Comparison of ENCODE assay signal across 18 cellular contexts in the genomic region with DNA sequence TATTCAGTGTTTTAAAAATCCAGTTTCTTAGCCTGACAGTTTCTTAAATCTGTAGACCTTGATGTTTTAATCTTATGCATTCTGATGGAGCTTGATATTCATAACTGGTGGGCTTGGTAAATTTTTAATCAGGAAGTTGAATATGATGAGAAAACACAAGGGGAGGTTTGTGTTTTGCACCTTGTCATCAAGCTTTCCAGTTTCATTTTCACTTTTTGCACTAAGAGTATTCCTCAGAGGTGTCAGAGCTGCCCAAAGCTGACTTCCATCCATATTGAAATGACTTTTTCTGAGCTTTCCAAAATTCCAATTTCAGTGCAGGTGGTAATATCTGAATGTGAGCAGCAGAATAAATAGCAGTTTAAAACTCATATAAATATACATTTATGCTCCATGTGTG.
"Had no signal": no experiment of that assay in that cellular context is flagged by ENCODE, and none has a peak within 500 bp of the region (broad histone marks: within the 10 kb centered on the region; RNA-seq: fewer than 3 reads in every experiment).

No MANE protein-coding gene starts in this region.

- H3K4me1 Mint-ChIP-seq: activated naive CD8-positive, alpha-beta T cell treated with anti-CD3 and anti-CD28 coated beads, Interleukin-2, amount 50 U/mL, for 24 hours; activated T-helper 17 cell treated with anti-CD3 and anti-CD28 coated beads, Interleukin-2, amount 50 U/mL, for 72 hours; stimulated activated memory B cell treated with anti-CD40 and anti-IgM and Interleukin-4, amounts not matched to agents 10 μg/mL and 1 μg/mL and 100 μg/mL, for 72 hours had no signal

- DNase-seq: activated CD4-positive, CD25-positive, alpha-beta regulatory T cell treated with anti-CD3 and anti-CD28 coated beads, Interleukin-2, amount 50 U/mL, for 72 hours; activated naive CD4-positive, alpha-beta T cell treated with Interleukin-2 at 50 U/mL for 16 hours; activated naive CD8-positive, alpha-beta T cell treated with anti-CD3 and anti-CD28 coated beads, Interleukin-2, amount 50 U/mL, for 24 hours; activated T-cell treated with anti-CD3 and anti-CD28 coated beads for 4 hours; aorta; cerebellar nuclear complex; effector memory CD4-positive, alpha-beta T cell; foreskin keratinocyte; glutamatergic neuron; left colon; naive thymus-derived CD4-positive, alpha-beta T cell; posterior cingulate gyrus; retina; stimulated activated CD4-positive, alpha-beta T cell treated with anti-CD3 and anti-CD28 coated beads, Interleukin-2, amount 100 ng/mL, for 48 hours; T1000; thyroid gland had no signal

- H3K27ac ChIP-seq: foreskin keratinocyte, thyroid gland had no signal

- H3K36me3 ChIP-seq: thyroid gland had no signal

- H3K4me1 ChIP-seq: foreskin keratinocyte, thyroid gland had no signal

- H3K27ac Mint-ChIP-seq: activated naive CD8-positive, alpha-beta T cell treated with anti-CD3 and anti-CD28 coated beads, Interleukin-2, amount 50 U/mL, for 24 hours; activated T-helper 17 cell treated with anti-CD3 and anti-CD28 coated beads, Interleukin-2, amount 50 U/mL, for 72 hours; naive thymus-derived CD4-positive, alpha-beta T cell; stimulated activated memory B cell treated with anti-CD40 and anti-IgM and Interleukin-4, amounts not matched to agents 10 μg/mL and 1 μg/mL and 100 μg/mL, for 72 hours had no signal

- H3K27me3 ChIP-seq: foreskin keratinocyte, thyroid gland had no signal

- ATAC-seq: activated naive CD8-positive, alpha-beta T cell treated with anti-CD3 and anti-CD28 coated beads, Interleukin-2, amount 50 U/mL, for 24 hours; activated T-helper 17 cell treated with anti-CD3 and anti-CD28 coated beads, Interleukin-2, amount 50 U/mL, for 72 hours; foreskin keratinocyte; left colon; naive thymus-derived CD4-positive, alpha-beta T cell; stimulated activated memory B cell treated with anti-CD40 and anti-IgM and Interleukin-4, amounts not matched to agents 10 μg/mL and 1 μg/mL and 100 μg/mL, for 72 hours had no signal

- H3K27me3 Mint-ChIP-seq: activated naive CD8-positive, alpha-beta T cell treated with anti-CD3 and anti-CD28 coated beads, Interleukin-2, amount 50 U/mL, for 24 hours; activated T-helper 17 cell treated with anti-CD3 and anti-CD28 coated beads, Interleukin-2, amount 50 U/mL, for 72 hours; naive thymus-derived CD4-positive, alpha-beta T cell; stimulated activated memory B cell treated with anti-CD40 and anti-IgM and Interleukin-4, amounts not matched to agents 10 μg/mL and 1 μg/mL and 100 μg/mL, for 72 hours had no signal

- H3K9me3 ChIP-seq: thyroid gland had no signal

- H3K36me3 Mint-ChIP-seq: naive thymus-derived CD4-positive, alpha-beta T cell; stimulated activated memory B cell treated with anti-CD40 and anti-IgM and Interleukin-4, amounts not matched to agents 10 μg/mL and 1 μg/mL and 100 μg/mL, for 72 hours had no signal

- H3K4me3 ChIP-seq: thyroid gland had no signal

- H3K4me3 Mint-ChIP-seq: activated naive CD8-positive, alpha-beta T cell treated with anti-CD3 and anti-CD28 coated beads, Interleukin-2, amount 50 U/mL, for 24 hours; activated T-helper 17 cell treated with anti-CD3 and anti-CD28 coated beads, Interleukin-2, amount 50 U/mL, for 72 hours; naive thymus-derived CD4-positive, alpha-beta T cell; stimulated activated memory B cell treated with anti-CD40 and anti-IgM and Interleukin-4, amounts not matched to agents 10 μg/mL and 1 μg/mL and 100 μg/mL, for 72 hours had no signal
